Comparison of ENCODE assay signal across 8 cellular contexts in genomic region chr7:73154586-73155038, GRCh38.
DNase-seq lines count a peak whose midpoint lies in the region; ATAC-seq, FAIRE-seq and TF ChIP-seq lines count a peak whose summit lies in the region.
"Not testable (repeated sequence)": the region's sequence is repeated elsewhere in the genome, so short reads cannot be mapped to it uniquely, and the experiment has no call there.

No MANE protein-coding gene starts in this region.

- peak overlapping the region; percentile 28 for H3K9ac ChIP-seq in keratinocyte (ENCODE audit: control insufficient read depth, extremely low read depth, insufficient read depth, low read length)
- H3K9ac ChIP-seq in skeletal muscle satellite cell (ENCODE audit: low read depth, low read length): not testable (repeated sequence)

- dilution Hi-C loops in keratinocyte (cut with MboI; ENCODE audit: extremely low pct_ligation_motif_present, low sequenced_read_pairs): not testable (repeated sequence)

- not testable (repeated sequence) for H3K36me3 ChIP-seq in MG63; keratinocyte (ENCODE audit: control insufficient read depth in 2 of 2, extremely low read depth in 1 of 2, insufficient read depth in 2 of 2, low read length in 2 of 2); skeletal muscle satellite cell (ENCODE audit: insufficient read depth, low read length); tibial artery

- not testable (repeated sequence) for H3K27me3 ChIP-seq in MG63; keratinocyte (ENCODE audit: control insufficient read depth, extremely low read depth, insufficient read depth, low read length); skeletal muscle satellite cell (ENCODE audit: control insufficient read depth, insufficient read depth, low read length); tibial artery

- not testable (repeated sequence) for H3K4me1 ChIP-seq in keratinocyte (ENCODE audit: control insufficient read depth, extremely low read depth, insufficient read depth, low read length); skeletal muscle satellite cell (ENCODE audit: control insufficient read depth, insufficient read depth, low read length); tibial artery

- H3K9me3 ChIP-seq in MG63; keratinocyte (ENCODE audit: control insufficient read depth, low read depth, low read length); skeletal muscle satellite cell (replicated peaks; ENCODE audit: low read length); tibial artery: not testable (repeated sequence)

- H3K4me2 ChIP-seq in keratinocyte (ENCODE audit: control insufficient read depth, extremely low read depth, insufficient read depth, low read depth, low read length); skeletal muscle satellite cell (ENCODE audit: low read length): not testable (repeated sequence)

- ATAC-seq in GM18873 (IDR thresholded peaks at IDR 0.05; ENCODE audit: low FRiP score, unreplicated experiment) (peak; percentile 81), HG02840 (IDR thresholded peaks at IDR 0.05; ENCODE audit: low FRiP score, unreplicated experiment) (peak; percentile 91)

- H2AFZ ChIP-seq in keratinocyte (ENCODE audit: control insufficient read depth, low read length): not testable (repeated sequence)

- not testable (repeated sequence) for H4K20me1 ChIP-seq in keratinocyte (ENCODE audit: control insufficient read depth, extremely low read depth, insufficient read depth, low read length)

- not testable (repeated sequence) for H3K9me1 ChIP-seq in keratinocyte (ENCODE audit: control insufficient read depth, extremely low read depth, insufficient read depth, low read length)

- not testable (repeated sequence) for FAIRE-seq in keratinocyte (lab: Jason Lieb, UNC)

- TF ChIP-seq CTCF in keratinocyte (optimal IDR thresholded peaks at IDR 0.05 in 1 of 3, IDR thresholded peaks at IDR 0.05 in 1 of 3, conservative IDR thresholded peaks at IDR 0.05 in 1 of 3; ENCODE audit: extremely low read depth in 1 of 3, insufficient read depth in 2 of 3, low read length in 3 of 3); tibial artery (IDR thresholded peaks at IDR 0.05): not testable (repeated sequence)

- H3K4me3 ChIP-seq in MG63: peak overlapping the region; percentile 46
- H3K4me3 ChIP-seq in keratinocyte (ENCODE audit: control insufficient read depth in 2 of 3, extremely low read depth in 1 of 3, insufficient read depth in 2 of 3, low read depth in 1 of 3, low read length in 3 of 3): not testable (repeated sequence)
- peak overlapping the region; percentile 56 for H3K4me3 ChIP-seq in skeletal muscle satellite cell (ENCODE audit: low read length)
- peak overlapping the region; percentile 48 for H3K4me3 ChIP-seq in tibial artery

- not testable (repeated sequence) for H3K79me2 ChIP-seq in keratinocyte (ENCODE audit: control insufficient read depth, insufficient read depth, low read length)

- intact Hi-C loops in tibial artery (cut with DNase I; ENCODE audit: low total_unique reads): not testable (repeated sequence)

- not testable (repeated sequence) for H3K27ac ChIP-seq in keratinocyte (ENCODE audit: control insufficient read depth, insufficient read depth, low read length); tibial artery

- DNase-seq in MG63: peak; percentile 72
- DNase-seq in activated CD8-positive, alpha-beta memory T cell treated with anti-CD3 and anti-CD28 coated beads for 1 hour (ENCODE audit: extremely low read depth in 1 of 2, low read depth in 1 of 2): peak; percentile 37 to 60
- peak; percentile 85 for DNase-seq in central memory CD4-positive, alpha-beta T cell
- not testable (repeated sequence) for DNase-seq in keratinocyte (ENCODE audit: low read depth, low spot score)
- peak; percentile 76 to 91 for DNase-seq in tibial artery
